In the genomic region with DNA sequence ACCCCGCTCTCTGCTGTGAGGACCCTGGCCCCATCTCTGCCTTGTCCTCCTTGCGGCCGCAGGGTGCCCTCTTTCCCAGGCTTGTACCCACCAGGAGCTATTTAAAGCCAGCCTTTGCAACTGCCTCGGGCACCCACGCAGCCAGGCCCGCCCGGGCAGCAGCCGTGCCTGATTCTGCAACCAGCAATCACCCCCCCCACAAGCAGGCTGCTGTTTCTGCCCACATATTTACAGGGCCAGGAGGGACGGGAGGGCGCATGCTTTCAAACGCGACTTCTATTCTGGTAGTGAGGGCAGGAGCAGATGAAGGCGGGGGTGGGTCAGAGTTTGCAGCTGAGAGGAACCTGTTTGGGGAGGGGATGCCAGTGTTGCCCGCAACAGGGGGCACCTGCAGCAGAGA, we compare ENCODE assay signal across 22 cellular contexts. TPM values are rescaled to one million over a fixed set of nuclear protein-coding genes. Genes with fewer than 3 reads are reported as not detected.
DNase-seq lines count a peak whose midpoint lies in the region; ATAC-seq, FAIRE-seq and TF ChIP-seq lines count a peak whose summit lies in the region.
"Had no signal": no experiment of that assay in that cellular context is flagged by ENCODE, and none has a peak within 500 bp of the region (broad histone marks: within the 10 kb centered on the region; RNA-seq: fewer than 3 reads in every experiment).

No MANE protein-coding gene starts in this region.

- intact Hi-C loops in Right ventricle myocardium superior (cut with DNase I) (no loop called here), cardiac septum (cut with DNase I) (no loop called here)

- no peak for DNase-seq in Right ventricle myocardium superior
- DNase-seq in cardiac septum (ENCODE audit: low spot score), result no peak
- DNase-seq in cerebellar cortex (ENCODE audit: low spot score), result peak; percentile 50
- DNase-seq in middle frontal gyrus (ENCODE audit: extremely low spot score, low spot score), result peak; percentile 27
- no peak for DNase-seq in GM12892 (ENCODE audit: insufficient read length)
- no peak for DNase-seq in NCI-H1436 treated with DMSO at 0.1 percent for 48 hours (lab: John Stamatoyannopoulos, UW)
- DNase-seq in superior temporal gyrus (ENCODE audit: extremely low spot score), result no peak
- DNase-seq: Calu3; CD8-positive, alpha-beta T cell; IMR-90; NCI-H1417 treated with DMSO at 0.1 percent for 48 hours; NCI-H2029; NCI-H345; NCI-H524 treated with DMSO at 0.1 percent for 48 hours; PC-3; RPMI8226 had no signal

- ATAC-seq in Right ventricle myocardium superior (ENCODE audit: poor library complexity), result peak; percentile 38
- ATAC-seq: CD8-positive, alpha-beta T cell had no signal

- TF ChIP-seq POLR2A in GM12892 (IDR thresholded peaks at IDR 0.05; ENCODE audit: low read depth, low read length), result no peak

- FAIRE-seq in GM12892 (lab: Jason Lieb, UNC), result no peak
- FAIRE-seq: A204.1, HTR-8/SVneo had no signal

- H3K27ac ChIP-seq in temporal lobe (ENCODE audit: low read depth, low read length), result peak overlapping the region; percentile 50

RNA-seq across cellular contexts. Expression of gene GABRD, which starts 13.6 kb away (rescaled TPM):
- 0.43 TPM for total RNA-seq in Right ventricle myocardium superior
- 1.1 TPM for total RNA-seq in cardiac septum
- total RNA-seq in temporal lobe, result 3.7 TPM
- not detected for polyA plus RNA-seq in GM12892 (2012; ENCODE audit: missing spikeins)
- total RNA-seq: Calu3, IMR-90, M059J, PC-3 had no signal
- polyA plus RNA-seq: BJ, IMR-90 had no signal

RNA-seq across cellular contexts. Expression of gene PRKCZ, which starts 17.5 kb away (rescaled TPM):
- 13.5 TPM for total RNA-seq in Right ventricle myocardium superior
- 13.9 TPM for total RNA-seq in cardiac septum
- total RNA-seq in temporal lobe, result 53.1 TPM
- 2.6 TPM for polyA plus RNA-seq in GM12892 (2012; ENCODE audit: missing spikeins)

RNA-seq across cellular contexts. Expression of gene CFAP74, which starts 29.2 kb away (rescaled TPM):
- not detected for total RNA-seq in Right ventricle myocardium superior
- total RNA-seq in cardiac septum, result not detected
- 0.25 TPM for total RNA-seq in temporal lobe
- polyA plus RNA-seq in GM12892 (2012; ENCODE audit: missing spikeins), result not detected
- total RNA-seq: Calu3; CD8-positive, alpha-beta T cell; H7; IMR-90; M059J; PC-3 had no signal
- polyA plus RNA-seq: BJ, IMR-90 had no signal

Comparison
In these comparisons a context has a peak if more than half of its experiments do, and no peak if none do; other contexts are left out.
1. DNase-seq: peak in cerebellar cortex (single experiment) and middle frontal gyrus (single experiment); none in Right ventricle myocardium superior (single experiment), cardiac septum (single experiment), GM12892 (single experiment), NCI-H1436 treated with DMSO at 0.1 percent for 48 hours (single experiment) and superior temporal gyrus (single experiment).